8 cellular contexts compared by ENCODE assay signal in the genomic region with DNA sequence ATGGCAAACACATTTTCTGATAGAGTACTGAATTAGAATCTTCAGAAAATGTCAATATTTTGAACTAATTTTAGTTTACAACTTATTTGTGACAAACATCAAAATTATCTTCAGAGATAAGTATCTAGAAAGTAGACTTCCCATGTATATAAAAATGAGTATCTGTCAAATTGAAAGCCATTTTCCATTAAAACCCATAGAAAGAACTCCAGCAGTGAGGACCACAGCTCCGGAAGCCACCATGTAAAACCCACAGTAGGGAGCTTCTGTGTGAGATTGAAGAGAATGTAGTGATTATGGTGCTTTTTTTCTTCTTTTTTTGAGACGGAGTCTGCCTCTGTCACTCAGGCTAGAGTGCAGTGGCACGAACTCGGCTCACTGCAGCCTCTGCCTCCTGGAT.
"Had no signal": no experiment of that assay in that cellular context is flagged by ENCODE, and none has a peak within 500 bp of the region (broad histone marks: within the 10 kb centered on the region; RNA-seq: fewer than 3 reads in every experiment).

No MANE protein-coding gene starts in this region.

- H3K4me1 Mint-ChIP-seq: IgD-negative memory B cell had no signal

- H3K9ac ChIP-seq: KMS-11 had no signal

- H3K27me3 Mint-ChIP-seq: IgD-negative memory B cell had no signal

- H3K27ac ChIP-seq: HL-60, KMS-11 had no signal

- FAIRE-seq: HepG2, HTR-8/SVneo had no signal

- H3K36me3 Mint-ChIP-seq: IgD-negative memory B cell had no signal

- H3K4me2 ChIP-seq: KMS-11 had no signal

- H3K4me3 Mint-ChIP-seq: IgD-negative memory B cell had no signal

- DNase-seq: IMR-90, KBM-7, KG1 had no signal

- ATAC-seq: HepG2 had no signal

- H3K27ac Mint-ChIP-seq: IgD-negative memory B cell had no signal
